ENCODE assay signal across 9 cellular contexts in the genomic region with DNA sequence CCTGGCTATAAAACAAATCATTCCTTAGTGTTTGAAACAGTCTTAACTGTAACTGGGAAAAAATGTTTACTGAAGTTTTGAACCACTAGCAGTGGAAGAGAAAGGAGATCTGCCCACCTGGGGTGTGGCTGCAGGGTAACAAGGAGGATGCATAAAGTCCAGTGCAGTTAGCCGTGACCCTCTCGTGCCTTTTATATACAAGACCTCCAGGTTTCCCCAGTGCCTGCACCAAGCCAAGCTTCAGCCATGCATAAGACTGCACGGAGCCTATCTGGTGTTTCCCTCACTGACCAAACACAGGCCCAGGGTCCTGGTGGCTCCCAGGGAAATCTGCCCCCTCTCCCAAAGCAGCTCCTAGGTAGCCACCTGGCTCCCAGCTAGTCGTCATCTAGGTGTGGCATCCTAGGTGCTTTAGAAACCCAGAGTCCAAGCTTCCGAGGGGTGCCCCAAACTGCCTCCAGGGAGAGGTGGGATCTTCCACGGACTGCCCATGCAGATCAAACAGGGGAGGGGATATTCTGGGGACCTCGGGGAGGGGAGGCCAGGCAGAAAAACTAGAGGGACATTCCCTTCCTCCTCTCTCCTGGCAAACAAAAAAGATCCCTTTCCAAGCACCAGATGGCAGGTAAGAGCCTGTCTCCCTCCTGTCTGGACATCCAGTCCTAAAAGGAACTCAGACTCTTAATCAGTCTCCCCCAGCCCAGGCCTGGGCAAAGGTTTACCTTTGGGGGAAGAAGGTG. TPM values are rescaled to one million over a fixed set of nuclear protein-coding genes. Genes with fewer than 3 reads are reported as not detected.
DNase-seq lines count a peak whose midpoint lies in the region; ATAC-seq and TF ChIP-seq lines count a peak whose summit lies in the region.
"Had no signal": no experiment of that assay in that cellular context is flagged by ENCODE, and none has a peak within 500 bp of the region (broad histone marks: within the 10 kb centered on the region; RNA-seq: fewer than 3 reads in every experiment).

No MANE protein-coding gene starts in this region.

- H3K27ac ChIP-seq in CD4-positive, alpha-beta T cell (ENCODE audit: low read depth, low read length) = no peak overlapping the region
- H3K27ac ChIP-seq: HL-60 had no signal

- no peak overlapping the region for H3K27ac Mint-ChIP-seq in CD4-positive, alpha-beta T cell
- H3K27ac Mint-ChIP-seq in nephron progenitor cell = no peak overlapping the region

- POLR2A ChIA-PET in CD4-positive, alpha-beta T cell (lab: Charles Lee) = interaction anchor here (3.1 kb wide), 1 partner anchor 162 kb away, joined by 11 read pairs; the partner anchor contains the start of gene SLC25A51

- H3K4me3 ChIP-seq in MG63 = peak overlapping the region; percentile 77

- H3K27me3 ChIP-seq in CD4-positive, alpha-beta T cell (ENCODE audit: control insufficient read depth, insufficient read depth, low read length) = no peaks in the 10 kb centered on the region
- no peaks in the 10 kb centered on the region for H3K27me3 ChIP-seq in MG63

- H3K9me3 ChIP-seq in CD4-positive, alpha-beta T cell (ENCODE audit: control insufficient read depth, low read length) = no peaks in the 10 kb centered on the region
- H3K9me3 ChIP-seq in MG63 = no peaks in the 10 kb centered on the region

- intact Hi-C loops in CD4-positive, alpha-beta T cell (cut with DNase I, micrococcal nuclease) = loop anchor here in 1 of 2 experiments (5.0 to 10.0 kb wide), 4 partner anchors 264 to 644 kb away; partner anchors contain the start of genes DCAF10, EXOSC3 and GRHPR

- DNase-seq in CD4-positive, alpha-beta T cell = no peak
- DNase-seq in MG63 (no peak), dermis blood vessel endothelial cell (peak; percentile 42), nephron progenitor cell (no peak), occipital lobe (lab: John Stamatoyannopoulos, UW) (no peak), ecto neural progenitor cell (ENCODE audit: low spot score) (no peak)

- H3K4me1 Mint-ChIP-seq in CD4-positive, alpha-beta T cell (ENCODE audit: low read depth) = peaks cover 27% of the 10 kb centered on the region
- H3K4me1 Mint-ChIP-seq in nephron progenitor cell = peaks cover 80% of the 10 kb centered on the region

- no peaks in the 10 kb centered on the region; the same call in none of the 2 replicates for H3K36me3 ChIP-seq in MG63

- H3K9me3 Mint-ChIP-seq in CD4-positive, alpha-beta T cell = no peaks in the 10 kb centered on the region
- H3K9me3 Mint-ChIP-seq in nephron progenitor cell = no peaks in the 10 kb centered on the region

- no peaks in the 10 kb centered on the region for H3K36me3 Mint-ChIP-seq in CD4-positive, alpha-beta T cell (ENCODE audit: low read depth)
- no peaks in the 10 kb centered on the region for H3K36me3 Mint-ChIP-seq in nephron progenitor cell (ENCODE audit: low read depth)

- H3K4me3 Mint-ChIP-seq in CD4-positive, alpha-beta T cell = peak overlapping the region; percentile 94
- peak overlapping the region; percentile 87 for H3K4me3 Mint-ChIP-seq in nephron progenitor cell

- CTCF ChIA-PET in CD4-positive, alpha-beta T cell (lab: Charles Lee) = no interaction called here

- TF ChIP-seq CTCF in CD4-positive, alpha-beta T cell (IDR thresholded peaks at IDR 0.05) = no peak
- peak; percentile 7 for TF ChIP-seq CTCF in nephron progenitor cell (IDR thresholded peaks at IDR 0.05)

- no peak for ATAC-seq in CD4-positive, alpha-beta T cell (ENCODE audit: poor library complexity)
- ATAC-seq in HG03457 (IDR thresholded peaks at IDR 0.05; ENCODE audit: unreplicated experiment) (no peak), GM21367 (IDR thresholded peaks at IDR 0.05; ENCODE audit: unreplicated experiment) (no peak)

- H3K27me3 Mint-ChIP-seq in CD4-positive, alpha-beta T cell = no peaks in the 10 kb centered on the region
- H3K27me3 Mint-ChIP-seq in nephron progenitor cell (ENCODE audit: low read depth, poor library complexity) = peaks cover 10% of the 10 kb centered on the region

RNA-seq across cellular contexts. Expression of gene SHB, which starts 2.7 kb away (rescaled TPM):
- 1 to 10 TPM; 1.1 to 1.2 TPM for total RNA-seq in CD4-positive, alpha-beta T cell
- 6.0 and 20.0 TPM in 2 replicates for total RNA-seq in MG63 (2014; rRNA removed; shearing (Covaris generic); ENCODE audit: low replicate concordance)
- total RNA-seq in dermis blood vessel endothelial cell (32.8 and 33.4 TPM in 2 replicates), occipital lobe (14.2 TPM)
